14 cellular contexts compared by ENCODE assay signal in the genomic region with DNA sequence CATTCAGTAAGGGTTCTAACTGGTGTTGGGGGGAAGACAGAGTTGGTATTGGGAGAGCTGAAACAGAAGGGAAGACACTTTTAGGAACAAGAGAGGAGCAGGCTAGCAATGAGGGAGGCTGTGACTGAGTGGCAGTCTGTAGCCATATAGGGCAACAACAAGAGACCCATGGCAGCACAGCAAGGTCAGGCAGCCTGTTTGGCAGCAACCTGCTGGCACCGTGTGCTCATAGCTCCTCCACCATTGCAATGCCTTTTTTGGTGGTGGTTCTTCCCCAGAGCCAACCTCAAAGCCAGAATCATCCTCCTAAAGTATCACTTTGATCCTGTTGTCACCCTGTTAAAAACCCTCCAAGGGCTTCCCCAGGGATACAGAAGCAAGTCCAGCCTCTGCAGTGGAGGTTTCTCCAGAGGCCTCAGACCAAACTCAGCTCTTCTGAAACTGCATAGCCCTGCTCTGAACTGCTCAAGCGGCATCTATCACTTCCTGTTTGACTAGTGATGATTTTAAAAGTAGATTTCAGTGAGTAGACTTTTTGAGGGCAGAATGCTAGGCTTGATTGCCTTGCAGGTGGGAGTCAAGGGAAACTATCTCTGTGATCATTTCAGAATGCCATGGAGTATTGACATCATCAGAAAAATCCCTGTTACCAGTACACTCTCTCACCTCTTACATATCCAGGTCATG.
DNase-seq lines count a peak whose midpoint lies in the region; ATAC-seq and TF ChIP-seq lines count a peak whose summit lies in the region.
"Had no signal": no experiment of that assay in that cellular context is flagged by ENCODE, and none has a peak within 500 bp of the region (broad histone marks: within the 10 kb centered on the region; RNA-seq: fewer than 3 reads in every experiment).

No MANE protein-coding gene starts in this region.

- H3K27ac ChIP-seq in sigmoid colon (peak overlapping the region in 3 of 4 donors; percentile 49 to 66 (median 65)), mammary epithelial cell (ENCODE audit: insufficient read depth, low read depth, low read length) (no peak overlapping the region)
- H3K27ac ChIP-seq: HL-60 had no signal

- dilution Hi-C loops in mammary epithelial cell (cut with HindIII; ENCODE audit: low sequenced_read_pairs) = no loop called here

- 57 to 63% methylated on average over 2 of the region's 2 CpGs for WGBS in sigmoid colon, 2 donors
- 42% methylated on average over 2 of the region's 2 CpGs for WGBS in mammary epithelial cell (ENCODE audit: low coverage, missing lambda C conversion rate)

- no peak for TF ChIP-seq EP300 in sigmoid colon (IDR thresholded peaks at IDR 0.05)

- H3K79me2 ChIP-seq in mammary epithelial cell (ENCODE audit: insufficient read depth, low read length) = no peaks in the 10 kb centered on the region

- H3K4me2 ChIP-seq in mammary epithelial cell (ENCODE audit: insufficient read depth, low read depth, low read length) = no peak overlapping the region
- H3K4me2 ChIP-seq: smooth muscle cell had no signal

- no peak overlapping the region for H2AFZ ChIP-seq in mammary epithelial cell (ENCODE audit: low read depth, low read length)

- TF ChIP-seq POLR2A in sigmoid colon (IDR thresholded peaks at IDR 0.05) = no peak

- TF ChIP-seq CTCF in sigmoid colon (IDR thresholded peaks at IDR 0.05) (no peak), mammary epithelial cell (conservative IDR thresholded peaks at IDR 0.05 in 1 of 2, IDR thresholded peaks at IDR 0.05 in 1 of 2; ENCODE audit: extremely low read depth in 1 of 2, insufficient read depth in 1 of 2, low read depth in 1 of 2, low read length in 2 of 2) (no peak)

- H3K27me3 ChIP-seq in sigmoid colon (no peaks in the 10 kb centered on the region), mammary epithelial cell (ENCODE audit: insufficient read depth, low read length) (no peaks in the 10 kb centered on the region)

- no peak overlapping the region for H3K9ac ChIP-seq in mammary epithelial cell (ENCODE audit: insufficient read depth, low read length)

- H3K4me3 ChIP-seq in sigmoid colon (no peak overlapping the region), mammary epithelial cell (replicated peaks in 1 of 3; ENCODE audit: insufficient read depth in 1 of 3, low read depth in 2 of 3, low read length in 3 of 3) (no peak overlapping the region)
- H3K4me3 ChIP-seq: smooth muscle cell had no signal

- in situ Hi-C loops in mammary epithelial cell (cut with MboI; ENCODE audit: low sequenced_read_pairs in 2 of 2) = no loop called here

- H4K20me1 ChIP-seq in mammary epithelial cell (ENCODE audit: insufficient read depth, low read length) = no peaks in the 10 kb centered on the region

- ATAC-seq in GM19324 (IDR thresholded peaks at IDR 0.05; ENCODE audit: low FRiP score, unreplicated experiment) (peak; percentile 71), HG02759 (IDR thresholded peaks at IDR 0.05; ENCODE audit: unreplicated experiment) (peak; percentile 74), HG03442 (IDR thresholded peaks at IDR 0.05; ENCODE audit: unreplicated experiment) (peak; percentile 87), GM21723 (IDR thresholded peaks at IDR 0.05; ENCODE audit: unreplicated experiment) (no peak)

- H3K9me3 ChIP-seq in sigmoid colon (no peaks in the 10 kb centered on the region), mammary epithelial cell (replicated peaks; ENCODE audit: insufficient read depth, low read length) (no peaks in the 10 kb centered on the region)

- DNase-seq in sigmoid colon (peak; percentile 76), mammary epithelial cell (no peak), NCI-H446 (lab: John Stamatoyannopoulos, UW) (no peak), DMS53 treated with DMSO at 0.1 percent for 48 hours (lab: John Stamatoyannopoulos, UW; ENCODE audit: unreplicated experiment) (no peak)
- DNase-seq: Calu3, MV-4-11, NCI-H526 treated with DMSO at 0.1 percent for 48 hours, nephron progenitor cell had no signal

- intact Hi-C loops in sigmoid colon (cut with DNase I) = loop anchor here (10.0 kb wide), 1 partner anchor 62 kb away; no protein-coding TSS in a partner anchor
- intact Hi-C loops in mammary epithelial cell (cut with micrococcal nuclease) = no loop called here

- BruUV-seq in mammary epithelial cell (replicated peaks; lab: Mats Ljungman, UMichigan) = no TSS peak

- H3K4me1 ChIP-seq in sigmoid colon (peaks cover 0 to 36% (median 22%) of the 10 kb centered on the region in 4 donors), mammary epithelial cell (ENCODE audit: insufficient read depth, low read length) (no peaks in the 10 kb centered on the region)

- CTCF ChIA-PET in mammary epithelial cell (lab: Charles Lee; ENCODE audit: low non-redundant PET) = no interaction called here

- no peaks in the 10 kb centered on the region for H3K36me3 ChIP-seq in sigmoid colon
- no peaks in the 10 kb centered on the region for H3K36me3 ChIP-seq in mammary epithelial cell (ENCODE audit: insufficient read depth, low read length)
